8 cellular contexts compared by ENCODE assay signal in genomic region chr2:234881413-234882241, GRCh38.
A peak's percentile ranks its signal among the peaks of the same experiment; 100 is the strongest.
DNase-seq lines count a peak whose midpoint lies in the region; ATAC-seq lines count a peak whose summit lies in the region.

No MANE protein-coding gene starts in this region.

- in situ Hi-C loops in KBM-7 (cut with MboI; ENCODE audit: low pct_unique_long_range_greater_than_20kb, low sequenced_read_pairs) = no loop called here

- peak overlapping the region; percentile 58 for H3K9ac ChIP-seq in SK-N-MC (ENCODE audit: insufficient read length)

- H3K36me3 ChIP-seq in SK-N-MC (ENCODE audit: insufficient read depth, low read length) = no peaks in the 10 kb centered on the region

- DNase-seq in DMS53 (lab: John Stamatoyannopoulos, UW) = peak; percentile 97
- DNase-seq in KBM-7 = peak; percentile 87
- DNase-seq in SK-N-MC (ENCODE audit: low read depth, low spot score) = peak; percentile 90
- peak; percentile 8 for DNase-seq in central memory CD4-positive, alpha-beta T cell
- peak; percentile 69 for DNase-seq in islet precursor cell
- DNase-seq in stimulated activated CD4-positive, alpha-beta T cell treated with anti-CD3 and anti-CD28 coated beads, Interleukin-12 subunit alpha, Interleukin-12 subunit beta, amount 100 ng/mL, for 48 hours (ENCODE audit: low read depth in 2 of 3, low spot score in 1 of 3) = peak; percentile 35 to 45 (median 41)

- H3K9me3 ChIP-seq in SK-N-MC (ENCODE audit: low read depth, low read length) = no peaks in the 10 kb centered on the region

- peak overlapping the region; percentile 63 for H3K4me3 ChIP-seq in SK-N-MC

- H3K27ac ChIP-seq in SK-N-MC = peak overlapping the region; percentile 83

- no peak for ATAC-seq in GM21786 (IDR thresholded peaks at IDR 0.05; ENCODE audit: unreplicated experiment)
- no peak for ATAC-seq in HG03095 (IDR thresholded peaks at IDR 0.05; ENCODE audit: unreplicated experiment)

Comparison
In these comparisons a context has a peak if more than half of its experiments do, and no peak if none do; other contexts are left out.
1. DNase-seq: peak in every context shown above with its lines; median percentile 97 in DMS53; 90 in SK-N-MC; 87 in KBM-7; 69 in islet precursor cell; 41 in stimulated activated CD4-positive, alpha-beta T cell treated with anti-CD3 and anti-CD28 coated beads, Interleukin-12 subunit alpha, Interleukin-12 subunit beta, amount 100 ng/mL, for 48 hours; 8 in central memory CD4-positive, alpha-beta T cell.